30 cellular contexts compared by ENCODE assay signal in genomic region chr5:73312872-73313510, GRCh38.
DNase-seq lines count a peak whose midpoint lies in the region; ATAC-seq, FAIRE-seq and TF ChIP-seq lines count a peak whose summit lies in the region.
"Had no signal": no experiment of that assay in that cellular context is flagged by ENCODE, and none has a peak within 500 bp of the region (broad histone marks: within the 10 kb centered on the region; RNA-seq: fewer than 3 reads in every experiment).

No MANE protein-coding gene starts in this region.

- H3K4me1 ChIP-seq in Panc1 (ENCODE audit: control insufficient read depth, insufficient read depth, low read length) (peaks cover 17% of the 10 kb centered on the region), neural progenitor cell (peaks cover 12% of the 10 kb centered on the region)
- H3K4me1 ChIP-seq: Peyer's patch had no signal

- H3K4me3 Mint-ChIP-seq in neural progenitor cell, result no peak overlapping the region
- H3K4me3 Mint-ChIP-seq: activated CD8-positive, alpha-beta T cell treated with anti-CD3 and anti-CD28 coated beads, Interleukin-2, amount 10 ng/mL, durations not matched to agents 7 days and 5 days; activated naive CD4-positive, alpha-beta T cell treated with anti-CD3 and anti-CD28 coated beads, Interleukin-2, amount 50 U/mL, for 24 hours; activated T-helper 17 cell treated with anti-CD3 and anti-CD28 coated beads, Interleukin-2, amount 50 U/mL, for 72 hours; CD4-positive, CD25-positive, alpha-beta regulatory T cell; neural crest cell; stimulated activated naive CD8-positive, alpha-beta T cell treated with anti-CD3 and anti-CD28 coated beads, Interleukin-15, Interleukin-2, amounts not matched to agents 100 ng/mL and 50 ng/mL, for 24 hours had no signal

- H3K4me2 ChIP-seq in neural progenitor cell, result no peak overlapping the region
- H3K4me2 ChIP-seq: KMS-11 had no signal

- no peaks in the 10 kb centered on the region for H3K36me3 Mint-ChIP-seq in neural progenitor cell
- H3K36me3 Mint-ChIP-seq: activated naive CD4-positive, alpha-beta T cell treated with anti-CD3 and anti-CD28 coated beads, Interleukin-2, amount 50 U/mL, for 24 hours; CD4-positive, CD25-positive, alpha-beta regulatory T cell had no signal

- H3K36me3 ChIP-seq in Panc1 (ENCODE audit: control insufficient read depth, insufficient read depth, low read length) (no peaks in the 10 kb centered on the region), neural progenitor cell (no peaks in the 10 kb centered on the region)
- H3K36me3 ChIP-seq: Peyer's patch, right atrium auricular region, vagina had no signal

- H3K27ac ChIP-seq in Panc1 (ENCODE audit: low read length) (peak overlapping the region; percentile 31; the same call in 1 of the 2 replicates), neural progenitor cell (no peak overlapping the region)
- H3K27ac ChIP-seq: KMS-11, Peyer's patch, right atrium auricular region, vagina had no signal

- peak; percentile 28 for DNase-seq in ELR (ENCODE audit: low read depth)
- DNase-seq in Panc1 (ENCODE audit: low read depth, low spot score), result no peak
- DNase-seq in fibroblast of peridontal ligament (ENCODE audit: extremely low read depth), result peak; percentile 67
- DNase-seq in urothelium cell line (ENCODE audit: low spot score), result no peak
- no peak for DNase-seq in neural progenitor cell (ENCODE audit: low spot score)
- no peak for DNase-seq in NOMO-1 (lab: John Stamatoyannopoulos, UW; ENCODE audit: unreplicated experiment in 2 of 2)
- no peak for DNase-seq in NCI-H146 treated with DMSO at 0.1 percent for 48 hours (lab: John Stamatoyannopoulos, UW; ENCODE audit: unreplicated experiment)
- DNase-seq: activated CD4-positive, alpha-beta T cell treated with anti-CD3 and anti-CD28 coated beads for 4 hours; amygdala; mammary epithelial cell; NCI-H1417; NCI-H2081; NCI-H2227 treated with DMSO at 0.1 percent for 48 hours; NCI-H526 treated with DMSO at 0.1 percent for 48 hours; posterior cingulate gyrus; SHP77 treated with DMSO at 0.1 percent for 48 hours; stimulated activated CD4-positive, alpha-beta T cell treated with anti-CD3 and anti-CD28 coated beads, Interleukin-1b, Interleukin-23, amount 100 ng/mL, for 48 hours had no signal

- CTCF ChIA-PET in Panc1 (lab: Charles Lee), result no interaction called here

- POLR2A ChIA-PET in Panc1 (lab: Charles Lee), result interaction anchor here (0.7 kb wide), 1 partner anchor 253 kb away, joined by 3 read pairs; the partner anchor contains the start of genes ANKRA2 and UTP15

- H3K4me3 ChIP-seq in Panc1 (ENCODE audit: low read depth in 2 of 2, low read length in 2 of 2) (no peak overlapping the region), neural progenitor cell (no peak overlapping the region)
- H3K4me3 ChIP-seq: Peyer's patch, right atrium auricular region, vagina had no signal

- no peak overlapping the region for H3K9ac ChIP-seq in neural progenitor cell
- H3K9ac ChIP-seq: KMS-11 had no signal

- FAIRE-seq in urothelium cell line (lab: Jason Lieb, UNC), result peak; percentile 35
- FAIRE-seq: bronchial epithelial cell, D721Med, HTR-8/SVneo had no signal

- ATAC-seq in Panc1, result no peak

- H3K27ac Mint-ChIP-seq in neural progenitor cell, result no peak overlapping the region
- H3K27ac Mint-ChIP-seq: activated CD8-positive, alpha-beta T cell treated with anti-CD3 and anti-CD28 coated beads, Interleukin-2, amount 10 ng/mL, durations not matched to agents 7 days and 5 days; activated naive CD4-positive, alpha-beta T cell treated with anti-CD3 and anti-CD28 coated beads, Interleukin-2, amount 50 U/mL, for 24 hours; activated T-helper 17 cell treated with anti-CD3 and anti-CD28 coated beads, Interleukin-2, amount 50 U/mL, for 72 hours; CD4-positive, CD25-positive, alpha-beta regulatory T cell; stimulated activated naive CD8-positive, alpha-beta T cell treated with anti-CD3 and anti-CD28 coated beads, Interleukin-15, Interleukin-2, amounts not matched to agents 100 ng/mL and 50 ng/mL, for 24 hours had no signal

- in situ Hi-C loops in Panc1 (cut with HindIII; ENCODE audit: low pct_unique_long_range_greater_than_20kb, low sequenced_read_pairs), result no loop called here

- H3K27me3 Mint-ChIP-seq in neural progenitor cell (ENCODE audit: insufficient read depth, low read depth), result peaks cover 24% of the 10 kb centered on the region

- H4K20me1 ChIP-seq in neural progenitor cell (ENCODE audit: low read depth), result no peaks in the 10 kb centered on the region

- H3K27me3 ChIP-seq in Panc1 (ENCODE audit: control insufficient read depth, insufficient read depth, low read length) (no peaks in the 10 kb centered on the region), neural progenitor cell (peaks cover 72% of the 10 kb centered on the region)
- H3K27me3 ChIP-seq: Peyer's patch, vagina had no signal

- H3K4me1 Mint-ChIP-seq in neural progenitor cell, result peaks cover 9% of the 10 kb centered on the region
- H3K4me1 Mint-ChIP-seq: CD4-positive, CD25-positive, alpha-beta regulatory T cell had no signal

- H3K9me3 ChIP-seq in Panc1 (ENCODE audit: control insufficient read depth, insufficient read depth, low read depth, low read length) (no peaks in the 10 kb centered on the region), neural progenitor cell (ENCODE audit: low read depth) (no peaks in the 10 kb centered on the region)
- H3K9me3 ChIP-seq: Peyer's patch, right atrium auricular region, vagina had no signal

- no peak for TF ChIP-seq CTCF in Panc1 (IDR thresholded peaks at IDR 0.05)
- TF ChIP-seq CTCF in neural progenitor cell (IDR thresholded peaks at IDR 0.05), result no peak

- H3K79me2 ChIP-seq in neural progenitor cell (ENCODE audit: low read depth), result no peaks in the 10 kb centered on the region

- BruUV-seq in Panc1 (replicated peaks; lab: Mats Ljungman, UMichigan), result no TSS peak

- H3F3A ChIP-seq in neural progenitor cell (ENCODE audit: low read depth), result peaks cover 22% of the 10 kb centered on the region

- H3K9me3 Mint-ChIP-seq in neural progenitor cell, result no peaks in the 10 kb centered on the region
- H3K9me3 Mint-ChIP-seq: activated naive CD4-positive, alpha-beta T cell treated with anti-CD3 and anti-CD28 coated beads, Interleukin-2, amount 50 U/mL, for 24 hours; activated T-helper 17 cell treated with anti-CD3 and anti-CD28 coated beads, Interleukin-2, amount 50 U/mL, for 72 hours; neural crest cell; stimulated activated naive CD8-positive, alpha-beta T cell treated with anti-CD3 and anti-CD28 coated beads, Interleukin-15, Interleukin-2, amounts not matched to agents 100 ng/mL and 50 ng/mL, for 24 hours had no signal

- intact Hi-C loops in Panc1 (cut with micrococcal nuclease; ENCODE audit: unreplicated experiment), result no loop called here

- no peak overlapping the region for H2AFZ ChIP-seq in neural progenitor cell (replicated peaks)

Comparison
In these comparisons a context has a peak if more than half of its experiments do, and no peak if none do; other contexts are left out.
1. DNase-seq: peak in ELR (single experiment) and fibroblast of peridontal ligament (single experiment); none in Panc1 (single experiment), urothelium cell line (single experiment), neural progenitor cell (single experiment), NOMO-1 (0 of 2) and NCI-H146 treated with DMSO at 0.1 percent for 48 hours (single experiment).